ENCODE assay signal across 19 cellular contexts in genomic region chr12:14843425-14843887, GRCh38. TPM values are rescaled to one million over a fixed set of nuclear protein-coding genes. Genes with fewer than 3 reads are reported as not detected.
DNase-seq lines count a peak whose midpoint lies in the region; ATAC-seq, FAIRE-seq and TF ChIP-seq lines count a peak whose summit lies in the region.
"Had no signal": no experiment of that assay in that cellular context is flagged by ENCODE, and none has a peak within 500 bp of the region (broad histone marks: within the 10 kb centered on the region; RNA-seq: fewer than 3 reads in every experiment).

A gene with protein sequence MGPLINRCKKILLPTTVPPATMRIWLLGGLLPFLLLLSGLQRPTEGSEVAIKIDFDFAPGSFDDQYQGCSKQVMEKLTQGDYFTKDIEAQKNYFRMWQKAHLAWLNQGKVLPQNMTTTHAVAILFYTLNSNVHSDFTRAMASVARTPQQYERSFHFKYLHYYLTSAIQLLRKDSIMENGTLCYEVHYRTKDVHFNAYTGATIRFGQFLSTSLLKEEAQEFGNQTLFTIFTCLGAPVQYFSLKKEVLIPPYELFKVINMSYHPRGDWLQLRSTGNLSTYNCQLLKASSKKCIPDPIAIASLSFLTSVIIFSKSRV (minus strand): TSS chr12:14843526. CDS start chr12:14843113, 413 bp downstream.

- ATAC-seq in left ventricle myocardium superior (peak; percentile 36), HG03280 (IDR thresholded peaks at IDR 0.05; ENCODE audit: unreplicated experiment) (no peak)
- no peak for ATAC-seq in activated CD8-positive, alpha-beta T cell treated with anti-CD3 and anti-CD28 coated beads for 36 hours
- ATAC-seq: T-cell had no signal

- intact Hi-C loops in ascending aorta (cut with DNase I) (loop anchor here (5.0 to 10.0 kb wide), 2 partner anchors 429 to 681 kb away; no protein-coding TSS in a partner anchor), left ventricle myocardium superior (cut with micrococcal nuclease) (no loop called here), prostate gland (cut with DNase I) (loop anchor here (10.0 kb wide), 2 partner anchors 311 to 431 kb away; no protein-coding TSS in a partner anchor)
- intact Hi-C loops in activated CD8-positive, alpha-beta T cell treated with anti-CD3 and anti-CD28 coated beads for 36 hours (cut with micrococcal nuclease) = no loop called here

- H3K27ac ChIP-seq in ACC112 (ENCODE audit: low read depth, low read length) (peak within 1 kb of the TSS; percentile 84), ascending aorta (peak within 1 kb of the TSS; percentile 72 to 87), prostate gland (peak within 1 kb of the TSS; percentile 30 to 50)

- peaks cover 2% of the 10 kb centered on the region for H3K27me3 Mint-ChIP-seq in activated CD8-positive, alpha-beta T cell treated with anti-CD3 and anti-CD28 coated beads for 36 hours

- H3K4me1 ChIP-seq in ACC112 (ENCODE audit: control insufficient read depth, insufficient read depth, low read length, unreplicated experiment) = peaks cover 31% of the 10 kb centered on the region
- H3K4me1 ChIP-seq in ascending aorta = peaks cover 8 to 58% of the 10 kb centered on the region in 2 donors
- peaks cover 8% of the 10 kb centered on the region for H3K4me1 ChIP-seq in prostate gland (replicated peaks)

- peaks cover 12% of the 10 kb centered on the region for H3K4me1 Mint-ChIP-seq in activated CD8-positive, alpha-beta T cell treated with anti-CD3 and anti-CD28 coated beads for 36 hours (ENCODE audit: low read depth)

- H3K36me3 ChIP-seq in ACC112 (ENCODE audit: insufficient read depth, low read length) (no peaks in the 10 kb centered on the region), ascending aorta (no peaks in the 10 kb centered on the region), prostate gland (no peaks in the 10 kb centered on the region)

- DNase-seq in ascending aorta (ENCODE audit: low spot score in 2 of 2) (no peak), left ventricle myocardium superior (peak; percentile 73), prostate gland (ENCODE audit: low spot score) (no peak), GM12891 (ENCODE audit: insufficient read length, low spot score) (no peak), frontal cortex (ENCODE audit: low spot score in 2 of 2) (no peak)
- DNase-seq in activated CD8-positive, alpha-beta T cell treated with anti-CD3 and anti-CD28 coated beads for 36 hours = no peak
- DNase-seq: activated CD4-positive, alpha-beta T cell treated with anti-CD3 and anti-CD28 coated beads, Interleukin-2, amount 10 ng/mL, durations not matched to agents 7 days and 5 days; Karpas-422; NCI-H2029 treated with DMSO at 0.1 percent for 48 hours; T-cell; testis had no signal

- no peaks in the 10 kb centered on the region for H3K79me2 ChIP-seq in ACC112 (ENCODE audit: control insufficient read depth, insufficient read depth, low read length, unreplicated experiment)

- FAIRE-seq in GM12891 (lab: Jason Lieb, UNC) (no peak), frontal cortex (lab: Jason Lieb, UNC) (no peak)
- FAIRE-seq: D721Med had no signal

- H3K27me3 ChIP-seq in ACC112 (ENCODE audit: insufficient read depth, low read length) (no peaks in the 10 kb centered on the region), ascending aorta (no peaks in the 10 kb centered on the region), prostate gland (replicated peaks; ENCODE audit: insufficient read depth) (no peaks in the 10 kb centered on the region)
- H3K27me3 ChIP-seq: testis had no signal

- TF ChIP-seq CTCF in ascending aorta (IDR thresholded peaks at IDR 0.05) (no peak), prostate gland (IDR thresholded peaks at IDR 0.05) (no peak)
- TF ChIP-seq CTCF in activated CD8-positive, alpha-beta T cell treated with anti-CD3 and anti-CD28 coated beads for 36 hours (IDR thresholded peaks at IDR 0.05) = no peak

- POLR2A ChIA-PET in activated CD8-positive, alpha-beta T cell treated with anti-CD3 and anti-CD28 coated beads for 36 hours (lab: Charles Lee) = interaction anchor here (0.7 kb wide), 1 partner anchor 21 kb away, joined by 4 read pairs; no protein-coding TSS in a partner anchor

- H3K9me3 Mint-ChIP-seq in activated CD8-positive, alpha-beta T cell treated with anti-CD3 and anti-CD28 coated beads for 36 hours = no peaks in the 10 kb centered on the region
- H3K9me3 Mint-ChIP-seq: activated CD4-positive, alpha-beta T cell treated with anti-CD3 and anti-CD28 coated beads, Interleukin-2, amount 10 ng/mL, durations not matched to agents 7 days and 5 days; activated T-helper 1 cell treated with anti-CD3 and anti-CD28 coated beads, Interleukin-12 subunit alpha, Interleukin-12 subunit beta, Interleukin-2, Interleukin-4 antibody, amounts not matched to agents 30 ng/mL and 10 ng/mL and 1 ng/mL, durations not matched to agents 14 hours and 24 hours and 36 hours; T-cell had no signal

- CTCF ChIA-PET in activated CD8-positive, alpha-beta T cell treated with anti-CD3 and anti-CD28 coated beads for 36 hours (lab: Charles Lee) = interaction anchor here (1.0 kb wide), 1 partner anchor 152 kb away, joined by 6 read pairs; no protein-coding TSS in a partner anchor

- no peaks in the 10 kb centered on the region for H3K36me3 Mint-ChIP-seq in activated CD8-positive, alpha-beta T cell treated with anti-CD3 and anti-CD28 coated beads for 36 hours (ENCODE audit: low read depth)
- H3K36me3 Mint-ChIP-seq: T-cell had no signal

- TF ChIP-seq POLR2A in prostate gland (IDR thresholded peaks at IDR 0.05) (no peak), GM12891 (IDR thresholded peaks at IDR 0.05; ENCODE audit: low read depth, low read length) (no peak)

- peak within 1 kb of the TSS; percentile 30 for H2AFZ ChIP-seq in ACC112 (ENCODE audit: low read length, unreplicated experiment)

- no peak within 1 kb of the TSS for H3K4me3 Mint-ChIP-seq in activated CD8-positive, alpha-beta T cell treated with anti-CD3 and anti-CD28 coated beads for 36 hours
- H3K4me3 Mint-ChIP-seq: activated CD4-positive, alpha-beta T cell treated with anti-CD3 and anti-CD28 coated beads, Interleukin-2, amount 10 ng/mL, durations not matched to agents 7 days and 5 days; activated T-helper 1 cell treated with anti-CD3 and anti-CD28 coated beads, Interleukin-12 subunit alpha, Interleukin-12 subunit beta, Interleukin-2, Interleukin-4 antibody, amounts not matched to agents 30 ng/mL and 10 ng/mL and 1 ng/mL, durations not matched to agents 14 hours and 24 hours and 36 hours; T-cell had no signal

- H3K9me3 ChIP-seq in ascending aorta = no peaks in the 10 kb centered on the region
- no peaks in the 10 kb centered on the region for H3K9me3 ChIP-seq in prostate gland
- H3K9me3 ChIP-seq: testis had no signal

- H3K27ac Mint-ChIP-seq in activated CD8-positive, alpha-beta T cell treated with anti-CD3 and anti-CD28 coated beads for 36 hours = no peak within 1 kb of the TSS
- H3K27ac Mint-ChIP-seq: activated CD4-positive, alpha-beta T cell treated with anti-CD3 and anti-CD28 coated beads, Interleukin-2, amount 10 ng/mL, durations not matched to agents 7 days and 5 days; activated T-helper 1 cell treated with anti-CD3 and anti-CD28 coated beads, Interleukin-12 subunit alpha, Interleukin-12 subunit beta, Interleukin-2, Interleukin-4 antibody, amounts not matched to agents 30 ng/mL and 10 ng/mL and 1 ng/mL, durations not matched to agents 14 hours and 24 hours and 36 hours; T-cell had no signal

- WGBS in prostate gland = 81% methylated on average over 10 of the region's 10 CpGs

- H3K4me3 ChIP-seq in ACC112 (ENCODE audit: low read depth, low read length) (peak within 1 kb of the TSS; percentile 32; the same call in 1 of the 2 replicates), ascending aorta (peak within 1 kb of the TSS; percentile 15 to 50), prostate gland (no peak within 1 kb of the TSS)
- H3K4me3 ChIP-seq: testis had no signal

TF ChIP-seq in GM12891, 5 proteins besides CTCF, POLR2A, EP300 and RAD21:
- TF ChIP-seq PAX5 (IDR thresholded peaks at IDR 0.05; ENCODE audit: insufficient read depth, low read length, severe bottlenecking) (no peak), POLR2AphosphoS5 (IDR thresholded peaks at IDR 0.05; ENCODE audit: low read depth, low read length) (no peak), POU2F2 (IDR thresholded peaks at IDR 0.05; ENCODE audit: low read depth, low read length) (no peak), SPI1 (IDR thresholded peaks at IDR 0.05; ENCODE audit: low read depth, low read length) (no peak), TAF1 (IDR thresholded peaks at IDR 0.05; ENCODE audit: low read depth, low read length) (no peak)

RNA-seq across cellular contexts. Expression of the gene that starts here (rescaled TPM):
- total RNA-seq in ascending aorta (40.4 TPM), left ventricle myocardium superior (3.3 TPM), prostate gland (under 1 TPM; 0.68 to 0.82 TPM), frontal cortex (not detected)
- not detected for polyA plus RNA-seq in GM12891 (2012; ENCODE audit: low read depth, missing spikeins)
- total RNA-seq in activated CD8-positive, alpha-beta T cell treated with anti-CD3 and anti-CD28 coated beads for 36 hours = not detected
- total RNA-seq: A673; activated CD4-positive, alpha-beta T cell treated with anti-CD3 and anti-CD28 coated beads, Interleukin-2, amount 10 ng/mL, durations not matched to agents 7 days and 5 days; activated T-helper 1 cell treated with anti-CD3 and anti-CD28 coated beads, Interleukin-12 subunit alpha, Interleukin-12 subunit beta, Interleukin-2, Interleukin-4 antibody, amounts not matched to agents 30 ng/mL and 10 ng/mL and 1 ng/mL, durations not matched to agents 14 hours and 24 hours and 36 hours; bronchial epithelial cell; epithelial cell of proximal tubule; myocyte; T-cell had no signal

Comparison
In these comparisons a context has a peak if more than half of its experiments do, and no peak if none do; other contexts are left out.
1. H3K4me3 ChIP-seq: peak in ACC112 (single experiment) and ascending aorta (2 of 2); none in prostate gland (0 of 2).
2. intact Hi-C loops: an anchor here in ascending aorta (5.0 to 10.0 kb wide) and prostate gland (10.0 kb wide); none called in left ventricle myocardium superior and activated CD8-positive, alpha-beta T cell treated with anti-CD3 and anti-CD28 coated beads for 36 hours.
3. Peak in every context shown above with its lines, with median percentiles within 50 percentile points of each other: H3K27ac ChIP-seq.